8 cellular contexts compared by ENCODE assay signal in the genomic region with DNA sequence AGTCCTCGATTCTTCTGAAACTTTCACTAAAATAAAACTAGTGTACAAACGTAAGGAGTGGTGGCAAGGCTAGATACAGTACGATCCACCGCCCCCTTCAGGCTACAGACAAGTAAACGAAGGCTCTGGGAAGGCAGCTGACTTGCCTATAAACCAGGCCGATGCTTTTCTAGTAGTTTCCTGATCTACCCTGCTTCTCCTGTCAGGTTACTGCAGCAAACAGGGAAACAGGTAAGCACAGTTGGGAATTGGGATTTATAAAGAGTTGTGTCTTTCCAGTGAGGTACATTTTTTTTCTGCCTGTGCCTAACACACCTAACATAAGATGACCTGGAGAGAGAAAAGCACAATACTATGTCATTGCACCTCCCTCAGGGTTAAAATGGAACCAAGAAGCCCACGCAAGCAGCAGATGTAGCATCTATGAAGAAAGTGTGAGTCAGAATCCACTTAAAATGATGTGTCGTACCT.
DNase-seq lines count a peak whose midpoint lies in the region; ATAC-seq and TF ChIP-seq lines count a peak whose summit lies in the region.

No MANE protein-coding gene starts in this region.

- ATAC-seq in HG02763 (IDR thresholded peaks at IDR 0.05; ENCODE audit: unreplicated experiment) (no peak), HG03025 (IDR thresholded peaks at IDR 0.05; ENCODE audit: low FRiP score, unreplicated experiment) (no peak)

- peak; percentile 67 for TF ChIP-seq CTCF in fibroblast of villous mesenchyme (IDR thresholded peaks at IDR 0.05; ENCODE audit: insufficient read depth, low read depth, low read length)

- DNase-seq in ELR (ENCODE audit: low read depth), result peak; percentile 50
- DNase-seq in Kasumi-1 (lab: John Stamatoyannopoulos, UW), result peak; percentile 68 to 74
- DNase-seq in activated T-cell treated with anti-CD3 and anti-CD28 coated beads, Interleukin-2, amount 50 U/mL, for 1 hour, result peak; percentile 52
- DNase-seq in fibroblast of villous mesenchyme (ENCODE audit: low read depth), result peak; percentile 55
- peak; percentile 60 for DNase-seq in stimulated activated CD4-positive, alpha-beta T cell treated with anti-CD3 and anti-CD28 coated beads, Interleukin-1b, Interleukin-23, amount 100 ng/mL, for 48 hours
- no peak for DNase-seq in NCI-H774 (lab: John Stamatoyannopoulos, UW)

- no peak overlapping the region for H3K4me3 ChIP-seq in fibroblast of villous mesenchyme (ENCODE audit: low read depth, low read length)
